ENCODE assay signal across 9 cellular contexts in genomic region chr3:122609798-122610559, GRCh38. TPM values are rescaled to one million over a fixed set of nuclear protein-coding genes. Genes with fewer than 3 reads are reported as not detected.
DNase-seq lines count a peak whose midpoint lies in the region; ATAC-seq and TF ChIP-seq lines count a peak whose summit lies in the region.
"Had no signal": no experiment of that assay in that cellular context is flagged by ENCODE, and none has a peak within 500 bp of the region (broad histone marks: within the 10 kb centered on the region; RNA-seq: fewer than 3 reads in every experiment).

No MANE protein-coding gene starts in this region.

- H3K4me3 ChIP-seq in GM12865 (ENCODE audit: low read depth, low read length) (no peak overlapping the region), skeletal muscle tissue (ENCODE audit: low read length in 3 of 3) (no peak overlapping the region), coronary artery (no peak overlapping the region)
- no peak overlapping the region for H3K4me3 ChIP-seq in effector memory CD4-positive, alpha-beta T cell (ENCODE audit: insufficient read depth, low read depth, low read length, poor library complexity, severe bottlenecking)

- POLR2A ChIA-PET in activated naive CD8-positive, alpha-beta T cell treated with anti-CD3 and anti-CD28 coated beads, Interleukin-2, amount 10 ng/mL, durations not matched to agents 7 days and 5 days (lab: Charles Lee) = interaction anchor here (0.7 to 1.1 kb wide), 3 partner anchors 33 to 46 kb away, joined by 3 to 14 read pairs (median 4); partner anchors contain the start of genes DTX3L and PARP9

- H3K27me3 ChIP-seq in skeletal muscle tissue (ENCODE audit: control insufficient read depth in 3 of 3, insufficient read depth in 3 of 3, low read length in 3 of 3) = no peaks in the 10 kb centered on the region
- H3K27me3 ChIP-seq in effector memory CD4-positive, alpha-beta T cell (replicated peaks; ENCODE audit: control insufficient read depth, insufficient read depth, low read length, poor library complexity, severe bottlenecking) = no peaks in the 10 kb centered on the region

- peaks cover 0 to 2% (median 0%) of the 10 kb centered on the region in 3 donors for H3K36me3 ChIP-seq in skeletal muscle tissue (ENCODE audit: control insufficient read depth in 3 of 3, insufficient read depth in 3 of 3, low read length in 3 of 3)
- H3K36me3 ChIP-seq in effector memory CD4-positive, alpha-beta T cell (ENCODE audit: control insufficient read depth, insufficient read depth, low read length) = peaks cover 27% of the 10 kb centered on the region

- peak overlapping the region; percentile 72 for H3K4me3 Mint-ChIP-seq in activated naive CD8-positive, alpha-beta T cell treated with anti-CD3 and anti-CD28 coated beads, Interleukin-2, amount 10 ng/mL, durations not matched to agents 7 days and 5 days

- peaks cover 51% of the 10 kb centered on the region for H3K36me3 Mint-ChIP-seq in activated naive CD8-positive, alpha-beta T cell treated with anti-CD3 and anti-CD28 coated beads, Interleukin-2, amount 10 ng/mL, durations not matched to agents 7 days and 5 days

- H3K9me3 Mint-ChIP-seq in activated naive CD8-positive, alpha-beta T cell treated with anti-CD3 and anti-CD28 coated beads, Interleukin-2, amount 10 ng/mL, durations not matched to agents 7 days and 5 days = peaks cover 4% of the 10 kb centered on the region

- H3K27me3 Mint-ChIP-seq in activated naive CD8-positive, alpha-beta T cell treated with anti-CD3 and anti-CD28 coated beads, Interleukin-2, amount 10 ng/mL, durations not matched to agents 7 days and 5 days = no peaks in the 10 kb centered on the region

- no peak overlapping the region for H3K9ac ChIP-seq in skeletal muscle tissue (ENCODE audit: low read depth in 1 of 3, low read length in 3 of 3)

- ATAC-seq in GM21576 (IDR thresholded peaks at IDR 0.05; ENCODE audit: unreplicated experiment) = peak; percentile 94
- peak; percentile 95 for ATAC-seq in activated naive CD8-positive, alpha-beta T cell treated with anti-CD3 and anti-CD28 coated beads, Interleukin-2, amount 10 ng/mL, durations not matched to agents 7 days and 5 days (ENCODE audit: low read depth)

- peak overlapping the region; percentile 95 for H3K27ac Mint-ChIP-seq in activated naive CD8-positive, alpha-beta T cell treated with anti-CD3 and anti-CD28 coated beads, Interleukin-2, amount 10 ng/mL, durations not matched to agents 7 days and 5 days

- peak overlapping the region; percentile 16 for H3K27ac ChIP-seq in skeletal muscle tissue (ENCODE audit: low read depth, low read length)
- no peak overlapping the region for H3K27ac ChIP-seq in effector memory CD4-positive, alpha-beta T cell (ENCODE audit: insufficient read depth, low read length, poor library complexity, severe bottlenecking)
- H3K27ac ChIP-seq in coronary artery = no peak overlapping the region
- H3K27ac ChIP-seq: VCaP had no signal

- no peaks in the 10 kb centered on the region for H3K9me3 ChIP-seq in skeletal muscle tissue (ENCODE audit: control insufficient read depth in 3 of 3, low read length in 3 of 3)
- no peaks in the 10 kb centered on the region for H3K9me3 ChIP-seq in effector memory CD4-positive, alpha-beta T cell (ENCODE audit: control insufficient read depth, low read length)

- H3K4me1 ChIP-seq in skeletal muscle tissue (ENCODE audit: control insufficient read depth in 3 of 3, insufficient read depth in 3 of 3, low read length in 3 of 3) = no peaks in the 10 kb centered on the region
- no peaks in the 10 kb centered on the region for H3K4me1 ChIP-seq in effector memory CD4-positive, alpha-beta T cell (ENCODE audit: control insufficient read depth, insufficient read depth, low read length, poor library complexity, severe bottlenecking)

- peaks cover 19% of the 10 kb centered on the region for H3K4me1 Mint-ChIP-seq in activated naive CD8-positive, alpha-beta T cell treated with anti-CD3 and anti-CD28 coated beads, Interleukin-2, amount 10 ng/mL, durations not matched to agents 7 days and 5 days

- no peak for TF ChIP-seq CTCF in GM12865 (IDR thresholded peaks at IDR 0.05; ENCODE audit: insufficient read depth, low read depth, low read length, missing control alignments)
- no peak for TF ChIP-seq CTCF in coronary artery (IDR thresholded peaks at IDR 0.05)

- DNase-seq in GM12865 (ENCODE audit: low read depth) (peak; percentile 94), HT-29 (ENCODE audit: low spot score) (peak; percentile 20), NCI-H524 (lab: John Stamatoyannopoulos, UW) (no peak), coronary artery (ENCODE audit: low spot score) (no peak)
- no peak for DNase-seq in activated naive CD8-positive, alpha-beta T cell treated with anti-CD3 and anti-CD28 coated beads, Interleukin-2, amount 10 ng/mL, durations not matched to agents 7 days and 5 days
- no peak for DNase-seq in effector memory CD4-positive, alpha-beta T cell

RNA-seq across cellular contexts. Expression of gene PARP15, which starts 32.5 kb away (rescaled TPM):
- not detected in 2 replicates for total RNA-seq in HT-29 (2014; rRNA removed; shearing (Covaris generic))
- 10 to 100 TPM; 49.1 to 52.8 TPM for total RNA-seq in activated naive CD8-positive, alpha-beta T cell treated with anti-CD3 and anti-CD28 coated beads, Interleukin-2, amount 10 ng/mL, durations not matched to agents 7 days and 5 days
- 2.6 TPM for total RNA-seq in skeletal muscle tissue

RNA-seq across cellular contexts. Expression of gene DTX3L, which starts 45.8 kb away (rescaled TPM):
- total RNA-seq in HT-29 (2014; rRNA removed; shearing (Covaris generic)) = 13.9 and 18.3 TPM in 2 replicates
- 100 to 1,000 TPM; 116 to 117 TPM for total RNA-seq in activated naive CD8-positive, alpha-beta T cell treated with anti-CD3 and anti-CD28 coated beads, Interleukin-2, amount 10 ng/mL, durations not matched to agents 7 days and 5 days
- 9.9 TPM for total RNA-seq in skeletal muscle tissue

RNA-seq across cellular contexts. Expression of gene PARP9, which starts 45.9 kb away (rescaled TPM):
- 14.6 and 19.9 TPM in 2 replicates for total RNA-seq in HT-29 (2014; rRNA removed; shearing (Covaris generic))
- total RNA-seq in activated naive CD8-positive, alpha-beta T cell treated with anti-CD3 and anti-CD28 coated beads, Interleukin-2, amount 10 ng/mL, durations not matched to agents 7 days and 5 days = 100 to 1,000 TPM; 107 to 114 TPM
- 15.1 TPM for total RNA-seq in skeletal muscle tissue

Comparison
In these comparisons a context has a peak if more than half of its experiments do, and no peak if none do; other contexts are left out.
1. DNase-seq: peak in GM12865 (single experiment) and HT-29 (single experiment); none in activated naive CD8-positive, alpha-beta T cell treated with anti-CD3 and anti-CD28 coated beads, Interleukin-2, amount 10 ng/mL, durations not matched to agents 7 days and 5 days (single experiment), NCI-H524 (0 of 2), effector memory CD4-positive, alpha-beta T cell (0 of 3) and coronary artery (single experiment).
2. RNA of gene PARP15, which starts 32.5 kb away (total RNA-seq): 49.1 to 52.8 TPM in activated naive CD8-positive, alpha-beta T cell treated with anti-CD3 and anti-CD28 coated beads, Interleukin-2, amount 10 ng/mL, durations not matched to agents 7 days and 5 days; 2.6 TPM in skeletal muscle tissue (single experiment) and not detected in HT-29; every median in the first group is over 10 times any median in the second.